Comparison of ENCODE assay signal across 10 cellular contexts in genomic region chr20:64041040-64041780, GRCh38. TPM values are rescaled to one million over a fixed set of nuclear protein-coding genes. Genes with fewer than 3 reads are reported as not detected.
A peak's percentile ranks its signal among the peaks of the same experiment; 100 is the strongest.
DNase-seq lines count a peak whose midpoint lies in the region; ATAC-seq and TF ChIP-seq lines count a peak whose summit lies in the region.
"Had no signal": no experiment of that assay in that cellular context is flagged by ENCODE, and none has a peak within 500 bp of the region (broad histone marks: within the 10 kb centered on the region; RNA-seq: fewer than 3 reads in every experiment).

No MANE protein-coding gene starts in this region.

- H3K27ac ChIP-seq in HL-60 (replicated peaks) (peak overlapping the region; percentile 49), osteoblast (ENCODE audit: low read depth, low read length) (no peak overlapping the region)

- no peak overlapping the region for H2AFZ ChIP-seq in osteoblast (ENCODE audit: low read length)

- no peak overlapping the region for H3K4me2 ChIP-seq in osteoblast (ENCODE audit: insufficient read depth, low read length)

- no peaks in the 10 kb centered on the region for H3K36me3 ChIP-seq in osteoblast (ENCODE audit: insufficient read depth, low read length)

- H3K9me3 Mint-ChIP-seq in T-helper 1 cell treated with Interleukin-12 subunit alpha and Interleukin-12 subunit beta and Interleukin-4 antibody, amounts not matched to agents 30 μg/mL and 1 μg/mL, for 36 hours: no peaks in the 10 kb centered on the region
- no peaks in the 10 kb centered on the region for H3K9me3 Mint-ChIP-seq in activated T-helper 2 cell treated with anti-CD3 and anti-CD28 coated beads, Interferon-gamma antibody, Interleukin-2, Interleukin-4, amounts not matched to agents 10 μg/mL and 5 μg/mL and 100 μg/mL, durations not matched to agents 14 hours and 24 hours and 36 hours

- no peak for TF ChIP-seq CTCF in HL-60 (IDR thresholded peaks at IDR 0.05; ENCODE audit: insufficient read depth, low read length)
- no peak for TF ChIP-seq CTCF in osteoblast (IDR thresholded peaks at IDR 0.05; ENCODE audit: extremely low read depth, low read depth, low read length)

- H3K4me1 ChIP-seq in osteoblast (ENCODE audit: insufficient read depth, low read length): no peaks in the 10 kb centered on the region

- no peaks in the 10 kb centered on the region for H3K36me3 Mint-ChIP-seq in T-helper 1 cell treated with Interleukin-12 subunit alpha and Interleukin-12 subunit beta and Interleukin-4 antibody, amounts not matched to agents 30 μg/mL and 1 μg/mL, for 36 hours (ENCODE audit: low read depth)
- no peaks in the 10 kb centered on the region for H3K36me3 Mint-ChIP-seq in activated T-helper 2 cell treated with anti-CD3 and anti-CD28 coated beads, Interferon-gamma antibody, Interleukin-2, Interleukin-4, amounts not matched to agents 10 μg/mL and 5 μg/mL and 100 μg/mL, durations not matched to agents 14 hours and 24 hours and 36 hours (ENCODE audit: low read depth)

- no peak for ATAC-seq in GM18511 (IDR thresholded peaks at IDR 0.05; ENCODE audit: unreplicated experiment)
- no peak for ATAC-seq in GM21526 (IDR thresholded peaks at IDR 0.05; ENCODE audit: low FRiP score, unreplicated experiment)

- peaks cover 6% of the 10 kb centered on the region for H3K27me3 Mint-ChIP-seq in T-helper 1 cell treated with Interleukin-12 subunit alpha and Interleukin-12 subunit beta and Interleukin-4 antibody, amounts not matched to agents 30 μg/mL and 1 μg/mL, for 36 hours (ENCODE audit: low read depth)
- H3K27me3 Mint-ChIP-seq in activated T-helper 2 cell treated with anti-CD3 and anti-CD28 coated beads, Interferon-gamma antibody, Interleukin-2, Interleukin-4, amounts not matched to agents 10 μg/mL and 5 μg/mL and 100 μg/mL, durations not matched to agents 14 hours and 24 hours and 36 hours (ENCODE audit: low read depth): peaks cover 4% of the 10 kb centered on the region

- H3K27me3 ChIP-seq in HL-60 (ENCODE audit: insufficient read depth, poor library complexity, severe bottlenecking) (peaks cover 6% of the 10 kb centered on the region), osteoblast (ENCODE audit: insufficient read depth, low read length) (peaks cover 51% of the 10 kb centered on the region)

- H3K4me1 Mint-ChIP-seq in T-helper 1 cell treated with Interleukin-12 subunit alpha and Interleukin-12 subunit beta and Interleukin-4 antibody, amounts not matched to agents 30 μg/mL and 1 μg/mL, for 36 hours (ENCODE audit: low read depth): peaks cover 42% of the 10 kb centered on the region
- peaks cover 25% of the 10 kb centered on the region for H3K4me1 Mint-ChIP-seq in activated T-helper 2 cell treated with anti-CD3 and anti-CD28 coated beads, Interferon-gamma antibody, Interleukin-2, Interleukin-4, amounts not matched to agents 10 μg/mL and 5 μg/mL and 100 μg/mL, durations not matched to agents 14 hours and 24 hours and 36 hours (ENCODE audit: low read depth)

- peak overlapping the region; percentile 66 for H3K4me3 Mint-ChIP-seq in T-helper 1 cell treated with Interleukin-12 subunit alpha and Interleukin-12 subunit beta and Interleukin-4 antibody, amounts not matched to agents 30 μg/mL and 1 μg/mL, for 36 hours
- H3K4me3 Mint-ChIP-seq in activated T-helper 2 cell treated with anti-CD3 and anti-CD28 coated beads, Interferon-gamma antibody, Interleukin-2, Interleukin-4, amounts not matched to agents 10 μg/mL and 5 μg/mL and 100 μg/mL, durations not matched to agents 14 hours and 24 hours and 36 hours (ENCODE audit: low read depth): peak overlapping the region; percentile 57

- H3K9me3 ChIP-seq in osteoblast (ENCODE audit: low read depth, low read length): no peaks in the 10 kb centered on the region

- intact Hi-C loops in activated T-helper 2 cell treated with anti-CD3 and anti-CD28 coated beads, Interferon-gamma antibody, Interleukin-2, Interleukin-4, amounts not matched to agents 10 μg/mL and 5 μg/mL and 100 μg/mL, durations not matched to agents 14 hours and 24 hours and 36 hours (cut with micrococcal nuclease): no loop called here

- DNase-seq in T-helper 1 cell (no peak), HL-60 (ENCODE audit: low read depth in 1 of 2, low spot score in 1 of 2) (peak in 1 of 2 experiments; percentile 67), osteoblast (ENCODE audit: insufficient read length, low spot score, missing footprints) (peak; percentile 88), D341Med (ENCODE audit: low spot score) (no peak)
- no peak for DNase-seq in activated T-helper 2 cell treated with anti-CD3 and anti-CD28 coated beads, Interferon-gamma antibody, Interleukin-2, Interleukin-4, amounts not matched to agents 10 μg/mL and 5 μg/mL and 100 μg/mL, durations not matched to agents 14 hours and 24 hours and 36 hours (ENCODE audit: low spot score)
- DNase-seq: stimulated activated CD4-positive, alpha-beta T cell treated with anti-CD3 and anti-CD28 coated beads, Interleukin-2, amount 100 ng/mL, for 24 hours had no signal

- H3K4me3 ChIP-seq in HL-60 (replicated peaks; ENCODE audit: insufficient read depth, low read length) (peak overlapping the region; percentile 51; the same call in 1 of the 2 replicates), osteoblast (ENCODE audit: insufficient read depth, low read length) (no peak overlapping the region)

- H3K27ac Mint-ChIP-seq in T-helper 1 cell treated with Interleukin-12 subunit alpha and Interleukin-12 subunit beta and Interleukin-4 antibody, amounts not matched to agents 30 μg/mL and 1 μg/mL, for 36 hours: peak overlapping the region; percentile 80
- peak overlapping the region; percentile 31 for H3K27ac Mint-ChIP-seq in activated T-helper 2 cell treated with anti-CD3 and anti-CD28 coated beads, Interferon-gamma antibody, Interleukin-2, Interleukin-4, amounts not matched to agents 10 μg/mL and 5 μg/mL and 100 μg/mL, durations not matched to agents 14 hours and 24 hours and 36 hours

- H3K79me2 ChIP-seq in osteoblast (ENCODE audit: insufficient read depth, low read length): no peaks in the 10 kb centered on the region

- H4K20me1 ChIP-seq in osteoblast (ENCODE audit: insufficient read depth, low read length): peaks cover 4% of the 10 kb centered on the region

RNA-seq across cellular contexts. Expression of gene C20orf204, which starts 5.2 kb away (rescaled TPM):
- total RNA-seq in activated T-helper 2 cell treated with anti-CD3 and anti-CD28 coated beads, Interferon-gamma antibody, Interleukin-2, Interleukin-4, amounts not matched to agents 10 μg/mL and 5 μg/mL and 100 μg/mL, durations not matched to agents 14 hours and 24 hours and 36 hours: 3.8 and 4.3 TPM in 2 replicates
- 0.59 and 1.1 TPM in 2 replicates for total RNA-seq in osteoblast

RNA-seq across cellular contexts. Expression of gene SOX18, which starts 8.2 kb away (rescaled TPM):
- 1.0 and 1.1 TPM in 2 replicates for total RNA-seq in activated T-helper 2 cell treated with anti-CD3 and anti-CD28 coated beads, Interferon-gamma antibody, Interleukin-2, Interleukin-4, amounts not matched to agents 10 μg/mL and 5 μg/mL and 100 μg/mL, durations not matched to agents 14 hours and 24 hours and 36 hours
- under 0.01 TPM in 2 replicates for total RNA-seq in osteoblast
- total RNA-seq: activated CD8-positive, alpha-beta memory T cell treated with anti-CD3 and anti-CD28 coated beads for 36 hours had no signal

RNA-seq across cellular contexts. Expression of gene TCEA2, which starts 21.8 kb away (rescaled TPM):
- total RNA-seq in activated T-helper 2 cell treated with anti-CD3 and anti-CD28 coated beads, Interferon-gamma antibody, Interleukin-2, Interleukin-4, amounts not matched to agents 10 μg/mL and 5 μg/mL and 100 μg/mL, durations not matched to agents 14 hours and 24 hours and 36 hours: 49.0 and 49.9 TPM in 2 replicates
- total RNA-seq in osteoblast: 28.9 and 31.5 TPM in 2 replicates

RNA-seq across cellular contexts. Expression of gene RGS19, which starts 38.1 kb away (rescaled TPM):
- total RNA-seq in activated T-helper 2 cell treated with anti-CD3 and anti-CD28 coated beads, Interferon-gamma antibody, Interleukin-2, Interleukin-4, amounts not matched to agents 10 μg/mL and 5 μg/mL and 100 μg/mL, durations not matched to agents 14 hours and 24 hours and 36 hours: 42.0 and 43.3 TPM in 2 replicates
- 5.3 and 6.9 TPM in 2 replicates for total RNA-seq in osteoblast

RNA-seq across cellular contexts. Expression of gene OPRL1, which starts 38.7 kb away (rescaled TPM):
- total RNA-seq in activated T-helper 2 cell treated with anti-CD3 and anti-CD28 coated beads, Interferon-gamma antibody, Interleukin-2, Interleukin-4, amounts not matched to agents 10 μg/mL and 5 μg/mL and 100 μg/mL, durations not matched to agents 14 hours and 24 hours and 36 hours: 0.32 and 0.41 TPM in 2 replicates
- 0.59 and 0.72 TPM in 2 replicates for total RNA-seq in osteoblast
